In the genomic region with DNA sequence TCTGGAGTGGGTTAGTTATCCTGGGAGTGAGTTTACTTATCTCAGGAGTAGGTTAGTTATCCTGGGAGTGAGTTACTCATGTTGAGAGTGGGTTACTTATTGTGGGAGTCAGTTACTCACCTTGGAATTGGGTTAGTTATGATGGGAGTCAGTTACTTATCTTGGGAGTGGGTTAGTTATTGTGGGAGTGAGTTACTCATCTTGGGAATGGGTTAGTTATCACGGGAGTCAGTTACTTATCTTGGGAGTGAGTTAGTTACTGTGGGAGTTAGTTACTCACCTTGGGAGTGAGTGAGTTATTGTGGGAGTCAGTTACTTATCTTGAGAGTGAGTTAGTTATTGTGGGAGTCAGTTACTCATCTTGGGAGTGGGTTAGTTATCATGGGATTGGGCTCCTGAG, we compare ENCODE assay signal across 36 cellular contexts. TPM values are rescaled to one million over a fixed set of nuclear protein-coding genes. Genes with fewer than 3 reads are reported as not detected.
"Had no signal": no experiment of that assay in that cellular context is flagged by ENCODE, and none has a peak within 500 bp of the region (broad histone marks: within the 10 kb centered on the region; RNA-seq: fewer than 3 reads in every experiment).

No MANE protein-coding gene starts in this region.

- H3K36me3 ChIP-seq: ascending aorta, cardiac muscle cell had no signal

- H3K27me3 ChIP-seq: ascending aorta had no signal

- H3K36me3 Mint-ChIP-seq: activated CD4-positive, alpha-beta memory T cell treated with anti-CD3 and anti-CD28 coated beads for 36 hours; activated CD8-positive, alpha-beta memory T cell treated with anti-CD3 and anti-CD28 coated beads, Interleukin-2, amount 10 ng/mL, durations not matched to agents 7 days and 5 days; activated naive CD4-positive, alpha-beta T cell treated with anti-CD3 and anti-CD28 coated beads, Interleukin-2, amount 50 U/mL, for 24 hours; activated naive CD8-positive, alpha-beta T cell; activated naive CD8-positive, alpha-beta T cell treated with anti-CD3 and anti-CD28 coated beads, Interleukin-2, amount 10 ng/mL, durations not matched to agents 7 days and 5 days; brain had no signal

- FAIRE-seq: TTC549 had no signal

- H3K9me3 Mint-ChIP-seq: activated CD4-positive, alpha-beta T cell treated with anti-CD3 and anti-CD28 coated beads, Interleukin-2, amount 10 ng/mL, durations not matched to agents 24 days and 14 days; activated naive CD4-positive, alpha-beta T cell treated with anti-CD3 and anti-CD28 coated beads, Interleukin-2, amount 50 U/mL, for 24 hours; central memory CD8-positive, alpha-beta T cell had no signal

- H3K27ac ChIP-seq: ascending aorta, cardiac muscle cell, VCaP had no signal

- ATAC-seq: activated CD8-positive, alpha-beta memory T cell treated with anti-CD3 and anti-CD28 coated beads, Interleukin-2, amount 10 ng/mL, durations not matched to agents 7 days and 5 days; activated CD8-positive, alpha-beta T cell treated with anti-CD3 and anti-CD28 coated beads, Interleukin-2, amount 10 ng/mL, durations not matched to agents 7 days and 5 days; activated naive CD8-positive, alpha-beta T cell treated with anti-CD3 and anti-CD28 coated beads, Interleukin-2, amount 50 U/mL, for 24 hours had no signal

- DNase-seq: activated B cell treated with CpG ODN at 0.5 μM for 24 hours; activated CD4-positive, alpha-beta memory T cell treated with anti-CD3 and anti-CD28 coated beads for 36 hours; activated CD4-positive, alpha-beta T cell treated with anti-CD3 and anti-CD28 coated beads for 4 hours; activated CD4-positive, alpha-beta T cell treated with anti-CD3 and anti-CD28 coated beads, Interleukin-2, amount 10 ng/mL, durations not matched to agents 24 days and 14 days; activated CD4-positive, alpha-beta T cell treated with anti-CD3 and anti-CD28 coated beads, Interleukin-2, amount 50 U/mL, for 1 hour; activated CD4-positive, alpha-beta T cell treated with anti-CD3 and anti-CD28 coated beads, Interleukin-2, amount 50 U/mL, for 4 hours; activated CD4-positive, CD25-positive, alpha-beta regulatory T cell treated with anti-CD3 and anti-CD28 coated beads, Interleukin-2, amount 50 U/mL, for 72 hours; activated CD8-positive, alpha-beta memory T cell treated with anti-CD3 and anti-CD28 coated beads for 24 hours; activated CD8-positive, alpha-beta memory T cell treated with anti-CD3 and anti-CD28 coated beads, Interleukin-2, amount 10 ng/mL, durations not matched to agents 7 days and 5 days; activated CD8-positive, alpha-beta memory T cell treated with anti-CD3 and anti-CD28 coated beads, Interleukin-2, amount 50 U/mL, for 48 hours; activated CD8-positive, alpha-beta T cell treated with anti-CD3 and anti-CD28 coated beads, Interleukin-2, amount 10 ng/mL, durations not matched to agents 7 days and 5 days; activated effector memory CD4-positive, alpha-beta T cell treated with Interleukin-2 at 50 U/mL for 16 hours; activated gamma-delta T cell; activated naive CD4-positive, alpha-beta T cell treated with Interleukin-2 at 50 U/mL for 16 hours; activated naive CD8-positive, alpha-beta T cell treated with anti-CD3 and anti-CD28 coated beads, Interleukin-2, amount 10 ng/mL, durations not matched to agents 7 days and 5 days; activated naive CD8-positive, alpha-beta T cell treated with anti-CD3 and anti-CD28 coated beads, Interleukin-2, amount 50 U/mL, for 24 hours; activated T-cell treated with anti-CD3 and anti-CD28 coated beads, Interleukin-2, amount 50 U/mL, for 24 hours; activated T-cell treated with anti-CD3 and anti-CD28 coated beads, Interleukin-2, amount 50 U/mL, for 48 hours; amygdala; anterior cingulate cortex; caudate nucleus; cerebellar nuclear complex; T-helper 1 cell; T-helper 2 cell; T-helper 9 cell had no signal

- H3K27ac Mint-ChIP-seq: activated B cell treated with CpG ODN at 0.5 μM for 24 hours; activated CD4-positive, alpha-beta memory T cell treated with anti-CD3 and anti-CD28 coated beads for 36 hours; activated CD4-positive, alpha-beta T cell treated with anti-CD3 and anti-CD28 coated beads, Interleukin-2, amount 10 ng/mL, durations not matched to agents 24 days and 14 days; activated CD8-positive, alpha-beta memory T cell treated with anti-CD3 and anti-CD28 coated beads, Interleukin-2, amount 10 ng/mL, durations not matched to agents 7 days and 5 days; activated CD8-positive, alpha-beta T cell treated with anti-CD3 and anti-CD28 coated beads, Interleukin-2, amount 10 ng/mL, durations not matched to agents 7 days and 5 days; activated naive CD4-positive, alpha-beta T cell treated with anti-CD3 and anti-CD28 coated beads, Interleukin-2, amount 50 U/mL, for 24 hours; activated naive CD8-positive, alpha-beta T cell; activated naive CD8-positive, alpha-beta T cell treated with anti-CD3 and anti-CD28 coated beads, Interleukin-2, amount 10 ng/mL, durations not matched to agents 7 days and 5 days; activated naive CD8-positive, alpha-beta T cell treated with anti-CD3 and anti-CD28 coated beads, Interleukin-2, amount 50 U/mL, for 24 hours; activated T-cell treated with anti-CD3 and anti-CD28 coated beads, Interleukin-2, amount 50 U/mL, for 24 hours; activated T-helper 2 cell treated with anti-CD3 and anti-CD28 coated beads, Interferon-gamma antibody, Interleukin-2, Interleukin-4, amounts not matched to agents 10 μg/mL and 5 μg/mL and 100 μg/mL, durations not matched to agents 14 hours and 24 hours and 36 hours; brain; T-helper 1 cell treated with Interleukin-12 subunit alpha and Interleukin-12 subunit beta and Interleukin-4 antibody, amounts not matched to agents 30 μg/mL and 1 μg/mL, for 36 hours; T-helper 2 cell treated with Interferon-gamma antibody and Interleukin-4, amounts not matched to agents 5 μg/mL and 100 μg/mL, for 36 hours had no signal

- H3K27me3 Mint-ChIP-seq: brain had no signal

- H3K4me3 ChIP-seq: ascending aorta, cardiac muscle cell had no signal

- H3K4me1 Mint-ChIP-seq: activated B cell treated with CpG ODN at 0.5 μM for 24 hours; activated CD4-positive, alpha-beta T cell treated with anti-CD3 and anti-CD28 coated beads, Interleukin-2, amount 10 ng/mL, durations not matched to agents 24 days and 14 days; activated CD8-positive, alpha-beta memory T cell treated with anti-CD3 and anti-CD28 coated beads, Interleukin-2, amount 10 ng/mL, durations not matched to agents 7 days and 5 days; activated naive CD4-positive, alpha-beta T cell treated with anti-CD3 and anti-CD28 coated beads, Interleukin-2, amount 50 U/mL, for 24 hours; activated naive CD8-positive, alpha-beta T cell treated with anti-CD3 and anti-CD28 coated beads, Interleukin-2, amount 50 U/mL, for 24 hours; central memory CD8-positive, alpha-beta T cell had no signal

- H3K4me3 Mint-ChIP-seq: activated B cell treated with CpG ODN at 0.5 μM for 24 hours; activated CD4-positive, alpha-beta memory T cell treated with anti-CD3 and anti-CD28 coated beads for 36 hours; activated CD4-positive, alpha-beta T cell treated with anti-CD3 and anti-CD28 coated beads, Interleukin-2, amount 10 ng/mL, durations not matched to agents 24 days and 14 days; activated CD8-positive, alpha-beta memory T cell treated with anti-CD3 and anti-CD28 coated beads, Interleukin-2, amount 10 ng/mL, durations not matched to agents 7 days and 5 days; activated CD8-positive, alpha-beta T cell treated with anti-CD3 and anti-CD28 coated beads, Interleukin-2, amount 10 ng/mL, durations not matched to agents 7 days and 5 days; activated naive CD4-positive, alpha-beta T cell treated with anti-CD3 and anti-CD28 coated beads, Interleukin-2, amount 50 U/mL, for 24 hours; activated naive CD8-positive, alpha-beta T cell; activated naive CD8-positive, alpha-beta T cell treated with anti-CD3 and anti-CD28 coated beads, Interleukin-2, amount 10 ng/mL, durations not matched to agents 7 days and 5 days; activated naive CD8-positive, alpha-beta T cell treated with anti-CD3 and anti-CD28 coated beads, Interleukin-2, amount 50 U/mL, for 24 hours; activated T-cell treated with anti-CD3 and anti-CD28 coated beads, Interleukin-2, amount 50 U/mL, for 24 hours; brain; central memory CD8-positive, alpha-beta T cell; T-helper 1 cell treated with Interleukin-12 subunit alpha and Interleukin-12 subunit beta and Interleukin-4 antibody, amounts not matched to agents 30 μg/mL and 1 μg/mL, for 36 hours; T-helper 2 cell treated with Interferon-gamma antibody and Interleukin-4, amounts not matched to agents 5 μg/mL and 100 μg/mL, for 36 hours had no signal

- H3K4me1 ChIP-seq: ascending aorta had no signal

RNA-seq across cellular contexts. Expression of a gene that starts 49.6 kb away (rescaled TPM):
- total RNA-seq: activated B cell treated with CpG ODN at 0.5 μM for 24 hours had no signal
- polyA plus RNA-seq: cardiac muscle cell had no signal
